ENCODE assay signal across 8 cellular contexts in genomic region chr12:21657336-21658077, GRCh38. TPM values are rescaled to one million over a fixed set of nuclear protein-coding genes. Genes with fewer than 3 reads are reported as not detected.
DNase-seq lines count a peak whose midpoint lies in the region; ATAC-seq and TF ChIP-seq lines count a peak whose summit lies in the region.

Gene LDHB, minus strand, starts transcription at chr12:21657842. Its CDS starts 3,171 bp downstream, at chr12:21654671.

- no peaks in the 10 kb centered on the region for H3K9me3 Mint-ChIP-seq in type B pancreatic cell

- peaks cover 26% of the 10 kb centered on the region for H3K36me3 Mint-ChIP-seq in type B pancreatic cell

- peak within 1 kb of the TSS; percentile 93 for H3K27ac Mint-ChIP-seq in type B pancreatic cell

- no peak for TF ChIP-seq CTCF in GM10266 (IDR thresholded peaks at IDR 0.05; ENCODE audit: control insufficient read depth, insufficient read depth, low read depth, missing control alignments)
- TF ChIP-seq CTCF in type B pancreatic cell (conservative IDR thresholded peaks at IDR 0.05), result peak; percentile 19

- peak; percentile 91 for DNase-seq in GM10266 (ENCODE audit: extremely low spot score)
- DNase-seq in NCI-H1417 (lab: John Stamatoyannopoulos, UW), result peak; percentile 91 to 96 (median 92)
- DNase-seq in SW 1271 (lab: John Stamatoyannopoulos, UW), result peak; percentile 97 to 98
- peak; percentile 95 for DNase-seq in activated naive CD8-positive, alpha-beta T cell treated with anti-CD3 and anti-CD28 coated beads, Interleukin-2, amount 50 U/mL, for 16 hours (ENCODE audit: low read depth, low spot score)
- peak; percentile 98 for DNase-seq in Right ventricle myocardium superior
- DNase-seq in pons (ENCODE audit: low spot score), result peak; percentile 93
- DNase-seq in type B pancreatic cell (ENCODE audit: extremely low spot score, unreplicated experiment), result peak; percentile 93

- no peaks in the 10 kb centered on the region for H3K4me1 Mint-ChIP-seq in type B pancreatic cell (ENCODE audit: unreplicated experiment)

- peaks cover 22% of the 10 kb centered on the region for H3K27me3 Mint-ChIP-seq in type B pancreatic cell

- peak within 1 kb of the TSS; percentile 99 for H3K4me3 Mint-ChIP-seq in type B pancreatic cell

- ATAC-seq in HG02610 (IDR thresholded peaks at IDR 0.05; ENCODE audit: unreplicated experiment), result peak; percentile 98
- ATAC-seq in Right ventricle myocardium superior (ENCODE audit: poor library complexity), result peak; percentile 98

- intact Hi-C loops in Right ventricle myocardium superior (cut with DNase I), result no loop called here

RNA-seq across cellular contexts. Expression of gene LDHB, which starts in this region (rescaled TPM):
- total RNA-seq in Right ventricle myocardium superior (2,064 TPM), type B pancreatic cell (ENCODE audit: low replicate concordance) (798 and 848 TPM in 2 replicates)

Comparison
In these comparisons a context has a peak if more than half of its experiments do, and no peak if none do; other contexts are left out.
1. Peak in every context shown above with its lines: DNase-seq and ATAC-seq.